In genomic region chr19:57559404-57560025, GRCh38 we compare ENCODE assay signal across 1 cellular context.
A peak's percentile ranks its signal among the peaks of the same experiment; 100 is the strongest.
TF ChIP-seq lines count a peak whose summit lies in the region.

ZNF550 (minus strand) TSS chr19:57559863; CDS start chr19:57559682, 181 bp downstream.

TF ChIP-seq in HepG2, 621 proteins besides CTCF, POLR2A, EP300 and RAD21 (continued from another document and continues in another):
- TF ChIP-seq ZBTB40 (IDR thresholded peaks at IDR 0.05) (peak; percentile 68), ZBTB40 (CRISPR knock-in tag; IDR thresholded peaks at IDR 0.05) (no peak), TCF7 (IDR thresholded peaks at IDR 0.05; ENCODE audit: low read depth) (no peak), ZFP37 (CRISPR knock-in tag; IDR thresholded peaks at IDR 0.05; ENCODE audit: borderline replicate concordance) (no peak), ZNF75D (CRISPR knock-in tag; IDR thresholded peaks at IDR 0.05; ENCODE audit: borderline replicate concordance) (no peak), IRF9 (CRISPR knock-in tag; IDR thresholded peaks at IDR 0.05; ENCODE audit: borderline replicate concordance) (peak; percentile 50), PCBP1 (IDR thresholded peaks at IDR 0.05; ENCODE audit: borderline replicate concordance, low read depth, low read length) (0 out of 2 replicates have a peak, but pooled peaks have one; percentile 81), ZFX (CRISPR knock-in tag; IDR thresholded peaks at IDR 0.05; ENCODE audit: low read depth) (peak; percentile 83), HES4 (CRISPR knock-in tag; IDR thresholded peaks at IDR 0.05; ENCODE audit: borderline replicate concordance) (peak; percentile 77; the same call in 1 of the 2 replicates), ZNF687 (CRISPR knock-in tag; IDR thresholded peaks at IDR 0.05) (peak; percentile 76), HIC2 (CRISPR knock-in tag; IDR thresholded peaks at IDR 0.05; ENCODE audit: low read depth) (no peak), NR1H2 (CRISPR knock-in tag; IDR thresholded peaks at IDR 0.05; ENCODE audit: borderline replicate concordance, low read depth) (no peak), NFIC (IDR thresholded peaks at IDR 0.05; ENCODE audit: low read length) (no peak), ZNF788 (CRISPR knock-in tag; IDR thresholded peaks at IDR 0.05; ENCODE audit: borderline replicate concordance) (peak; percentile 71; the same call in 1 of the 2 replicates), ZNF331 (CRISPR knock-in tag; IDR thresholded peaks at IDR 0.05) (0 out of 2 replicates have a peak, but pooled peaks have one; percentile 8), ZNF704 (CRISPR knock-in tag; IDR thresholded peaks at IDR 0.05; ENCODE audit: borderline replicate concordance) (peak; percentile 88), SALL1 (CRISPR knock-in tag; IDR thresholded peaks at IDR 0.05) (peak; percentile 71), MYC (CRISPR knock-in tag; IDR thresholded peaks at IDR 0.05; ENCODE audit: borderline replicate concordance) (peak; percentile 70; the same call in 1 of the 2 replicates), HOXA3 (CRISPR knock-in tag; IDR thresholded peaks at IDR 0.05) (peak; percentile 90; the same call in 1 of the 2 replicates), STAT5B (CRISPR knock-in tag; IDR thresholded peaks at IDR 0.05) (no peak), ZNF816 (CRISPR knock-in tag; IDR thresholded peaks at IDR 0.05; ENCODE audit: borderline replicate concordance) (no peak), TFDP1 (CRISPR knock-in tag; IDR thresholded peaks at IDR 0.05; ENCODE audit: borderline replicate concordance) (peak; percentile 37; the same call in 1 of the 2 replicates), CCDC6 (CRISPR knock-in tag; IDR thresholded peaks at IDR 0.05) (no peak), GABPA (IDR thresholded peaks at IDR 0.05; ENCODE audit: low read depth, low read length) (peak; percentile 95), GABPA (CRISPR knock-in tag; IDR thresholded peaks at IDR 0.05; ENCODE audit: low read depth) (peak; percentile 99), RNF2 (conservative IDR thresholded peaks at IDR 0.05; ENCODE audit: low read depth) (no peak), GTF3A (CRISPR knock-in tag; conservative IDR thresholded peaks at IDR 0.05) (no peak), PITX1 (CRISPR knock-in tag; IDR thresholded peaks at IDR 0.05) (peak; percentile 58; the same call in 1 of the 2 replicates), KAT7 (CRISPR knock-in tag; IDR thresholded peaks at IDR 0.05; ENCODE audit: borderline replicate concordance) (peak; percentile 41; the same call in 1 of the 2 replicates), NONO (IDR thresholded peaks at IDR 0.05) (no peak), NONO (CRISPR knock-in tag; conservative IDR thresholded peaks at IDR 0.05) (no peak), ZNF776 (CRISPR knock-in tag; IDR thresholded peaks at IDR 0.05) (0 out of 2 replicates have a peak, but pooled peaks have one; percentile 9), DRAP1 (CRISPR knock-in tag; IDR thresholded peaks at IDR 0.05) (peak; percentile 58; the same call in 1 of the 2 replicates), MEF2D (CRISPR knock-in tag; IDR thresholded peaks at IDR 0.05) (peak; percentile 57), ZNF556 (CRISPR knock-in tag; IDR thresholded peaks at IDR 0.05; ENCODE audit: borderline replicate concordance) (0 out of 2 replicates have a peak, but pooled peaks have one; percentile 43), ZZZ3 (CRISPR knock-in tag; IDR thresholded peaks at IDR 0.05; ENCODE audit: borderline replicate concordance) (peak; percentile 59), FOXK1 (CRISPR knock-in tag; IDR thresholded peaks at IDR 0.05; ENCODE audit: borderline replicate concordance, low read depth) (peak; percentile 71), MIER3 (CRISPR knock-in tag; IDR thresholded peaks at IDR 0.05; ENCODE audit: borderline replicate concordance) (0 out of 2 replicates have a peak, but pooled peaks have one; percentile 45), NFYB (CRISPR knock-in tag; IDR thresholded peaks at IDR 0.05) (peak; percentile 36; the same call in 1 of the 2 replicates), PHF8 (CRISPR knock-in tag; IDR thresholded peaks at IDR 0.05) (peak; percentile 86), BRD4 (CRISPR knock-in tag; IDR thresholded peaks at IDR 0.05) (no peak), MEIS1 (CRISPR knock-in tag; IDR thresholded peaks at IDR 0.05; ENCODE audit: borderline replicate concordance) (0 out of 2 replicates have a peak, but pooled peaks have one; percentile 47), ZMYM4 (CRISPR knock-in tag; IDR thresholded peaks at IDR 0.05) (peak; percentile 22; the same call in 1 of the 2 replicates)
